In the genomic region with DNA sequence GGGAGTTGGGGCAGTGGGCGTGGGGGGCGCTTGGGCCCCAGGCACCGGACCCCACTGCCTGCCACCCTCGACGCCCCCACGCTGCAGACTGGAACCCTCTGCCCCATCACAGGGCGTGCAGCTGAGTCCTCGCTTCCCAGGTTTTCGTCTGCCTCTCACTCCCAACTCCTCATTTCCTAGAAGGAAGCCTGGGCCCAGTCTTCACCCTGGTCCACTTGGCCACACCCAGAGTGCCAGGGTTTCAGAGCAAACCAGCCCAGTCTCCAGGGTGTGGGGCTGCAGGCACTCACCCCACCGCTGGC, we compare ENCODE assay signal across 28 cellular contexts. TPM values are rescaled to one million over a fixed set of nuclear protein-coding genes. Genes with fewer than 3 reads are reported as not detected.
"Had no signal": no experiment of that assay in that cellular context is flagged by ENCODE, and none has a peak within 500 bp of the region (broad histone marks: within the 10 kb centered on the region; RNA-seq: fewer than 3 reads in every experiment).

No MANE protein-coding gene starts in this region.

- H3K4me3 ChIP-seq: gastrocnemius medialis, mucosa of descending colon, right atrium auricular region, sigmoid colon, transverse colon, upper lobe of right lung, uterus had no signal

- H3K9me3 ChIP-seq: gastrocnemius medialis, mucosa of descending colon, right atrium auricular region, sigmoid colon, transverse colon, upper lobe of right lung, uterus had no signal

- H3K4me1 ChIP-seq: parathyroid adenoma had no signal

- DNase-seq: effector CD8-positive, alpha-beta T cell; endodermal cell; foreskin fibroblast; gastrocnemius medialis; mesenchymal stem cell; naive B cell; sigmoid colon; stimulated activated CD4-positive, alpha-beta T cell treated with anti-CD3 and anti-CD28 coated beads, Interleukin-4, amount 100 ng/mL, for 4 hours; stimulated activated naive CD8-positive, alpha-beta T cell treated with anti-CD3 and anti-CD28 coated beads, Interleukin-15, Interleukin-2, amounts not matched to agents 100 U/mL and 50 U/mL, for 24 hours; transverse colon; upper lobe of right lung; uterus had no signal

- H3K36me3 ChIP-seq: gastrocnemius medialis, right atrium auricular region, sigmoid colon, transverse colon, upper lobe of right lung, uterus had no signal

- ATAC-seq: esophagus mucosa; gastrocnemius medialis; left lobe of liver; mucosa of descending colon; stimulated activated memory B cell treated with anti-CD40 and anti-IgM and Interleukin-4, amounts not matched to agents 10 μg/mL and 1 μg/mL and 100 μg/mL, for 72 hours; stimulated activated naive CD8-positive, alpha-beta T cell treated with anti-CD3 and anti-CD28 coated beads, Interleukin-15, Interleukin-2, amounts not matched to agents 100 U/mL and 50 U/mL, for 24 hours; upper lobe of right lung had no signal

- H3K27ac ChIP-seq: epithelial cell of prostate, gastrocnemius medialis, parathyroid adenoma, right atrium auricular region, sigmoid colon, transverse colon, upper lobe of right lung, uterus had no signal

- H3K27me3 ChIP-seq: gastrocnemius medialis, right atrium auricular region, sigmoid colon, transverse colon, upper lobe of right lung, uterus had no signal

RNA-seq across cellular contexts. Expression of a gene that starts 30.3 kb away (rescaled TPM):
- total RNA-seq: endodermal cell; esophagus mucosa; glomerular endothelial cell; lung microvascular endothelial cell; mesothelial cell of epicardium; natural killer cell treated with Interleukin-12 subunit alpha and Interleukin-12 subunit beta and Interleukin-15 and Interleukin-18, amount 100 ng/mL, for 72 hours; neural crest cell; progenitor cell of endocrine pancreas; skeletal muscle tissue had no signal
- polyA plus RNA-seq: keratinocyte had no signal

RNA-seq across cellular contexts. Expression of a gene that starts 51.2 kb away (rescaled TPM):
- total RNA-seq: esophagus mucosa; glomerular endothelial cell; lung microvascular endothelial cell; natural killer cell treated with Interleukin-12 subunit alpha and Interleukin-12 subunit beta and Interleukin-15 and Interleukin-18, amount 100 ng/mL, for 72 hours; osteoblast; progenitor cell of endocrine pancreas; right atrium auricular region; skeletal muscle tissue; transverse colon had no signal
- polyA plus RNA-seq: keratinocyte had no signal
